ENCODE assay signal across 10 cellular contexts in genomic region chr9:133114886-133115603, GRCh38. TPM values are rescaled to one million over a fixed set of nuclear protein-coding genes. Genes with fewer than 3 reads are reported as not detected.
DNase-seq lines count a peak whose midpoint lies in the region; ATAC-seq and TF ChIP-seq lines count a peak whose summit lies in the region.
"Had no signal": no experiment of that assay in that cellular context is flagged by ENCODE, and none has a peak within 500 bp of the region (broad histone marks: within the 10 kb centered on the region; RNA-seq: fewer than 3 reads in every experiment).

No MANE protein-coding gene starts in this region.

- DNase-seq in NCI-H82 (lab: John Stamatoyannopoulos, UW): peak; percentile 53
- DNase-seq in NCI-H82 treated with DMSO at 0.1 percent for 48 hours (lab: John Stamatoyannopoulos, UW; ENCODE audit: unreplicated experiment): no peak
- DNase-seq in hepatocyte (ENCODE audit: low spot score): no peak
- DNase-seq in NK-92 treated with Interleukin-12 subunit alpha and Interleukin-12 subunit beta, amount 100 ng/mL, for 24 hours (lab: John Stamatoyannopoulos, UW): no peak
- DNase-seq in HCEC 1CT: no peak
- DNase-seq: cortex of kidney had no signal

- H3K4me1 ChIP-seq in hepatocyte (ENCODE audit: insufficient read depth) (peaks cover 41% of the 10 kb centered on the region), subcutaneous abdominal adipose tissue (ENCODE audit: control insufficient read depth in 5 of 5, insufficient read depth in 5 of 5, low read length in 5 of 5) (peaks cover 39 to 82% (median 82%) of the 10 kb centered on the region in 5 donors)

- no peaks in the 10 kb centered on the region for H3K9me2 ChIP-seq in hepatocyte (replicated peaks; ENCODE audit: insufficient read depth)

- H3K27me3 ChIP-seq in hepatocyte: no peaks in the 10 kb centered on the region
- H3K27me3 ChIP-seq in subcutaneous abdominal adipose tissue (ENCODE audit: control insufficient read depth in 5 of 5, insufficient read depth in 4 of 5, low read length in 5 of 5): no peaks in the 10 kb centered on the region

- H3K4me3 ChIP-seq in hepatocyte: no peak overlapping the region
- H3K4me3 ChIP-seq in subcutaneous abdominal adipose tissue (ENCODE audit: low read depth in 1 of 5, low read length in 5 of 5): peak overlapping the region in 3 of 5 donors; percentile 22 to 31 (median 29)

- H3K4me2 ChIP-seq in hepatocyte: no peak overlapping the region

- H2AFZ ChIP-seq in hepatocyte: no peak overlapping the region

- H3K36me3 ChIP-seq in hepatocyte (replicated peaks; ENCODE audit: insufficient read depth, low read depth): no peaks in the 10 kb centered on the region
- peaks cover 0 to 20% (median 15%) of the 10 kb centered on the region in 5 donors for H3K36me3 ChIP-seq in subcutaneous abdominal adipose tissue (ENCODE audit: control insufficient read depth in 5 of 5, insufficient read depth in 5 of 5, low read length in 5 of 5)
- H3K36me3 ChIP-seq: neutrophil had no signal

- H3K79me2 ChIP-seq in hepatocyte: peaks cover 81% of the 10 kb centered on the region

- peak overlapping the region in 4 of 5 donors; percentile 43 to 80 (median 66) for H3K9ac ChIP-seq in subcutaneous abdominal adipose tissue (ENCODE audit: low read length in 5 of 5)

- no peak for ATAC-seq in HG03025 (IDR thresholded peaks at IDR 0.05; ENCODE audit: low FRiP score, unreplicated experiment)

- H3K27ac ChIP-seq in VCaP: peak overlapping the region; percentile 96
- H3K27ac ChIP-seq in hepatocyte: peak overlapping the region; percentile 66
- H3K27ac ChIP-seq in subcutaneous abdominal adipose tissue (ENCODE audit: low read depth, low read length): peak overlapping the region; percentile 88
- H3K27ac ChIP-seq: neutrophil had no signal

- no peak for TF ChIP-seq CTCF in VCaP (conservative IDR thresholded peaks at IDR 0.05)
- TF ChIP-seq CTCF in hepatocyte (IDR thresholded peaks at IDR 0.05; ENCODE audit: poor library complexity): no peak

- H3K9me3 ChIP-seq in hepatocyte (ENCODE audit: low read depth): no peaks in the 10 kb centered on the region
- H3K9me3 ChIP-seq in subcutaneous abdominal adipose tissue (ENCODE audit: control insufficient read depth in 5 of 5, low read length in 5 of 5): no peaks in the 10 kb centered on the region
- H3K9me3 ChIP-seq: neutrophil had no signal

- 89% methylated on average over 19 of the region's 19 CpGs for WGBS in hepatocyte (ENCODE audit: low lambda C conversion rate, missing lambda C conversion rate)

- peaks cover 69% of the 10 kb centered on the region for H4K20me1 ChIP-seq in hepatocyte (ENCODE audit: insufficient read depth, poor library complexity, severe bottlenecking)

RNA-seq across cellular contexts. Expression of gene RALGDS, which starts 6.0 kb away (rescaled TPM):
- total RNA-seq in hepatocyte: 26.9 and 30.9 TPM in 2 replicates
- polyA plus RNA-seq in hepatocyte: 48.0 and 51.7 TPM in 2 replicates

RNA-seq across cellular contexts. Expression of gene GBGT1, which starts 48.7 kb away (rescaled TPM):
- 10.1 and 15.5 TPM in 2 replicates for total RNA-seq in hepatocyte
- 4.0 and 5.8 TPM in 2 replicates for polyA plus RNA-seq in hepatocyte

RNA-seq across cellular contexts. Expression of gene CEL, which starts 53.3 kb away (rescaled TPM):
- total RNA-seq in hepatocyte: 2.4 and 4.4 TPM in 2 replicates
- 5.9 and 6.6 TPM in 2 replicates for polyA plus RNA-seq in hepatocyte
